In genomic region chr16:22372882-22373661, GRCh38 we compare ENCODE assay signal across 8 cellular contexts. TPM values are rescaled to one million over a fixed set of nuclear protein-coding genes. Genes with fewer than 3 reads are reported as not detected.
DNase-seq lines count a peak whose midpoint lies in the region; ATAC-seq and TF ChIP-seq lines count a peak whose summit lies in the region.

No MANE protein-coding gene starts in this region.

- 27 to 30% methylated on average over 14 of the region's 14 CpGs for WGBS in esophagus, 2 donors

- ATAC-seq in esophagus mucosa, result no peak

- H3K36me3 ChIP-seq in esophagus (ENCODE audit: control insufficient read depth in 2 of 2, insufficient read depth in 2 of 2, low read length in 1 of 2), result no peaks in the 10 kb centered on the region
- no peaks in the 10 kb centered on the region for H3K36me3 ChIP-seq in parathyroid adenoma (ENCODE audit: control insufficient read depth, insufficient read depth, low read length)

- DNase-seq in EH (ENCODE audit: low read depth) (peak; percentile 35), RKO (ENCODE audit: low spot score) (peak; percentile 33), mesenteric fat pad (ENCODE audit: low spot score) (no peak), cortex of kidney (lab: John Stamatoyannopoulos, UW) (no peak)
- DNase-seq in activated effector memory CD4-positive, alpha-beta T cell treated with Interleukin-2 at 50 U/mL for 16 hours, result no peak

- peak overlapping the region; percentile 98 for H3K4me2 ChIP-seq in parathyroid adenoma (ENCODE audit: low read length)

- H3K27ac ChIP-seq in esophagus (ENCODE audit: low read depth in 2 of 2, low read length in 1 of 2), result peak overlapping the region; percentile 47 to 82
- H3K27ac ChIP-seq in parathyroid adenoma, result no peak overlapping the region

- H3K4me3 ChIP-seq in esophagus (ENCODE audit: low read depth in 1 of 2, low read length in 2 of 2) (peak overlapping the region; percentile 68 to 92), parathyroid adenoma (ENCODE audit: low read depth, low read length) (peak overlapping the region; percentile 77)

- no peak for TF ChIP-seq CTCF in parathyroid adenoma (IDR thresholded peaks at IDR 0.05)

- H3K27me3 ChIP-seq in esophagus (ENCODE audit: control insufficient read depth in 1 of 2, insufficient read depth in 2 of 2, low read length in 2 of 2) (no peaks in the 10 kb centered on the region), parathyroid adenoma (ENCODE audit: control insufficient read depth, insufficient read depth, low read length) (no peaks in the 10 kb centered on the region)

- H3K9ac ChIP-seq in parathyroid adenoma, result no peak overlapping the region

- H3K9me3 ChIP-seq in esophagus (ENCODE audit: control insufficient read depth in 2 of 2, insufficient read depth in 1 of 2, low read depth in 1 of 2, low read length in 1 of 2) (no peaks in the 10 kb centered on the region), parathyroid adenoma (ENCODE audit: control insufficient read depth, low read length) (no peaks in the 10 kb centered on the region)

- H2AFZ ChIP-seq in parathyroid adenoma, result peak overlapping the region; percentile 82

- H3K4me1 ChIP-seq in esophagus (ENCODE audit: control insufficient read depth in 2 of 2, insufficient read depth in 2 of 2, low read length in 1 of 2) (peaks cover 0 to 5% of the 10 kb centered on the region in 2 donors), parathyroid adenoma (peaks cover 10% of the 10 kb centered on the region)

- peaks cover 29% of the 10 kb centered on the region for H3K79me2 ChIP-seq in parathyroid adenoma

RNA-seq across cellular contexts. Expression of gene CDR2, which starts 1.3 kb away (rescaled TPM):
- 1 to 10 TPM; 4.5 to 6.3 TPM for polyA plus RNA-seq in esophagus
- total RNA-seq in mesenteric fat pad, result 24.8 TPM
- total RNA-seq in esophagus mucosa, result 3.6 TPM

Comparison
In these comparisons a context has a peak if more than half of its experiments do, and no peak if none do; other contexts are left out.
1. DNase-seq: peak in EH (single experiment) and RKO (single experiment); none in mesenteric fat pad (single experiment), cortex of kidney (single experiment) and activated effector memory CD4-positive, alpha-beta T cell treated with Interleukin-2 at 50 U/mL for 16 hours (single experiment).